Comparison of ENCODE assay signal across 31 cellular contexts in genomic region chr5:173210877-173211276, GRCh38. TPM values are rescaled to one million over a fixed set of nuclear protein-coding genes. Genes with fewer than 3 reads are reported as not detected.
"Had no signal": no experiment of that assay in that cellular context is flagged by ENCODE, and none has a peak within 500 bp of the region (broad histone marks: within the 10 kb centered on the region; RNA-seq: fewer than 3 reads in every experiment).

No MANE protein-coding gene starts in this region.

- H3K27ac Mint-ChIP-seq: stimulated activated effector memory CD8-positive, alpha-beta T cell treated with anti-CD3 and anti-CD28 coated beads, Interleukin-12 subunit alpha, Interleukin-12 subunit beta, amount 100 ng/mL, for 72 hours; stimulated activated memory B cell treated with anti-CD40 and anti-IgM and Interleukin-4, amounts not matched to agents 10 μg/mL and 1 μg/mL and 100 μg/mL, for 72 hours; stimulated activated naive B cell treated with anti-CD40 and anti-IgM and Interleukin-4, amounts not matched to agents 10 μg/mL and 1 μg/mL and 100 μg/mL, for 72 hours; stimulated activated naive CD8-positive, alpha-beta T cell treated with anti-CD3 and anti-CD28 coated beads, Interleukin-15, Interleukin-2, amounts not matched to agents 100 ng/mL and 50 ng/mL, for 24 hours; type B pancreatic cell had no signal

- H3K4me1 ChIP-seq: stomach, suprapubic skin, testis, thyroid gland, tibial artery, tibial nerve, transverse colon, upper lobe of left lung, uterus, vagina had no signal

- H3K9me3 Mint-ChIP-seq: type B pancreatic cell had no signal

- H3K36me3 ChIP-seq: stomach, suprapubic skin, thoracic aorta, thyroid gland, tibial artery, tibial nerve, transverse colon, upper lobe of left lung, uterus, vagina had no signal

- H3K4me1 Mint-ChIP-seq: stimulated activated effector memory CD8-positive, alpha-beta T cell treated with anti-CD3 and anti-CD28 coated beads, Interleukin-12 subunit alpha, Interleukin-12 subunit beta, amount 100 ng/mL, for 72 hours; stimulated activated memory B cell treated with anti-CD40 and anti-IgM and Interleukin-4, amounts not matched to agents 10 μg/mL and 1 μg/mL and 100 μg/mL, for 72 hours; stimulated activated naive B cell treated with anti-CD40 and anti-IgM and Interleukin-4, amounts not matched to agents 10 μg/mL and 1 μg/mL and 100 μg/mL, for 72 hours; stimulated activated naive CD8-positive, alpha-beta T cell treated with anti-CD3 and anti-CD28 coated beads, Interleukin-15, amount 100 ng/mL, for 72 hours had no signal

- H3K4me3 ChIP-seq: stomach, suprapubic skin, testis, thoracic aorta, thyroid gland, tibial artery, tibial nerve, transverse colon, upper lobe of left lung, uterus, vagina had no signal

- DNase-seq: stimulated activated CD4-positive, alpha-beta T cell treated with anti-CD3 and anti-CD28 coated beads, Interleukin-2, amount 100 ng/mL, for 24 hours; stimulated activated CD4-positive, alpha-beta T cell treated with anti-CD3 and anti-CD28 coated beads, Interleukin-2, amount 100 ng/mL, for 48 hours; stimulated activated CD4-positive, alpha-beta T cell treated with anti-CD3 and anti-CD28 coated beads, Interleukin-4, amount 100 ng/mL, for 1 hour; stimulated activated CD4-positive, alpha-beta T cell treated with anti-CD3 and anti-CD28 coated beads, Interleukin-4, amount 100 ng/mL, for 24 hours; stimulated activated CD4-positive, alpha-beta T cell treated with anti-CD3 and anti-CD28 coated beads, Interleukin-4, amount 100 ng/mL, for 4 hours; stimulated activated CD8-positive, alpha-beta memory T cell treated with anti-CD3 and anti-CD28 coated beads, Interleukin-4, amount 100 ng/mL, for 48 hours; stimulated activated naive B cell treated with anti-CD40 and anti-IgM and Interleukin-4, amounts not matched to agents 10 μg/mL and 1 μg/mL and 100 μg/mL, for 72 hours; stimulated activated naive CD4-positive, alpha-beta T cell; stimulated activated naive CD4-positive, alpha-beta T cell treated with Interleukin-2 at 50 U/mL for 16 hours; stimulated activated naive CD8-positive, alpha-beta T cell treated with anti-CD3 and anti-CD28 coated beads, Interleukin-15, amount 100 ng/mL, for 72 hours; stimulated activated naive CD8-positive, alpha-beta T cell treated with anti-CD3 and anti-CD28 coated beads, Interleukin-15, Interleukin-2, amounts not matched to agents 100 U/mL and 50 U/mL, for 24 hours; stomach; substantia nigra; testis; thyroid gland; tibial artery; transverse colon; upper lobe of left lung; uterus had no signal

- H3K27me3 ChIP-seq: testis, thyroid gland, tibial nerve, upper lobe of left lung, uterus, vagina had no signal

- H3K27ac ChIP-seq: stomach, suprapubic skin, testis, thoracic aorta, thyroid gland, tibial artery, tibial nerve, transverse colon, upper lobe of left lung, uterus, vagina had no signal

- H3K4me3 Mint-ChIP-seq: stimulated activated effector memory CD8-positive, alpha-beta T cell treated with anti-CD3 and anti-CD28 coated beads, Interleukin-12 subunit alpha, Interleukin-12 subunit beta, amount 100 ng/mL, for 72 hours; stimulated activated memory B cell treated with anti-CD40 and anti-IgM and Interleukin-4, amounts not matched to agents 10 μg/mL and 1 μg/mL and 100 μg/mL, for 72 hours; stimulated activated naive B cell treated with anti-CD40 and anti-IgM and Interleukin-4, amounts not matched to agents 10 μg/mL and 1 μg/mL and 100 μg/mL, for 72 hours; stimulated activated naive CD8-positive, alpha-beta T cell treated with anti-CD3 and anti-CD28 coated beads, Interleukin-15, amount 100 ng/mL, for 72 hours; stimulated activated naive CD8-positive, alpha-beta T cell treated with anti-CD3 and anti-CD28 coated beads, Interleukin-15, Interleukin-2, amounts not matched to agents 100 ng/mL and 50 ng/mL, for 24 hours; type B pancreatic cell had no signal

- H3K9me3 ChIP-seq: stomach, suprapubic skin, testis, thoracic aorta, thyroid gland, transverse colon, upper lobe of left lung, uterus, vagina had no signal

- ATAC-seq: stimulated activated effector memory CD8-positive, alpha-beta T cell treated with anti-CD3 and anti-CD28 coated beads, Interleukin-12 subunit alpha, Interleukin-12 subunit beta, amount 100 ng/mL, for 72 hours; stimulated activated memory B cell treated with anti-CD40 and anti-IgM and Interleukin-4, amounts not matched to agents 10 μg/mL and 1 μg/mL and 100 μg/mL, for 72 hours; stimulated activated naive B cell treated with anti-CD40 and anti-IgM and Interleukin-4, amounts not matched to agents 10 μg/mL and 1 μg/mL and 100 μg/mL, for 72 hours; stimulated activated naive CD8-positive, alpha-beta T cell treated with anti-CD3 and anti-CD28 coated beads, Interleukin-15, amount 100 ng/mL, for 72 hours; stimulated activated naive CD8-positive, alpha-beta T cell treated with anti-CD3 and anti-CD28 coated beads, Interleukin-15, Interleukin-2, amounts not matched to agents 100 U/mL and 50 U/mL, for 24 hours had no signal

- H3K36me3 Mint-ChIP-seq: stimulated activated effector memory CD8-positive, alpha-beta T cell treated with anti-CD3 and anti-CD28 coated beads, Interleukin-12 subunit alpha, Interleukin-12 subunit beta, amount 100 ng/mL, for 72 hours; stimulated activated memory B cell treated with anti-CD40 and anti-IgM and Interleukin-4, amounts not matched to agents 10 μg/mL and 1 μg/mL and 100 μg/mL, for 72 hours; stimulated activated naive B cell treated with anti-CD40 and anti-IgM and Interleukin-4, amounts not matched to agents 10 μg/mL and 1 μg/mL and 100 μg/mL, for 72 hours; type B pancreatic cell had no signal

RNA-seq across cellular contexts. Expression of gene NKX2-5, which starts 24.1 kb away (rescaled TPM):
- total RNA-seq: stomach, subcutaneous adipose tissue, suprapubic skin, temporal lobe, thoracic aorta, thyroid gland, tibial nerve, transverse colon, upper lobe of left lung, ureter, urinary bladder, uterus, vagina had no signal
- polyA plus RNA-seq: urinary bladder had no signal
